ENCODE assay signal across 7 cellular contexts in the genomic region with DNA sequence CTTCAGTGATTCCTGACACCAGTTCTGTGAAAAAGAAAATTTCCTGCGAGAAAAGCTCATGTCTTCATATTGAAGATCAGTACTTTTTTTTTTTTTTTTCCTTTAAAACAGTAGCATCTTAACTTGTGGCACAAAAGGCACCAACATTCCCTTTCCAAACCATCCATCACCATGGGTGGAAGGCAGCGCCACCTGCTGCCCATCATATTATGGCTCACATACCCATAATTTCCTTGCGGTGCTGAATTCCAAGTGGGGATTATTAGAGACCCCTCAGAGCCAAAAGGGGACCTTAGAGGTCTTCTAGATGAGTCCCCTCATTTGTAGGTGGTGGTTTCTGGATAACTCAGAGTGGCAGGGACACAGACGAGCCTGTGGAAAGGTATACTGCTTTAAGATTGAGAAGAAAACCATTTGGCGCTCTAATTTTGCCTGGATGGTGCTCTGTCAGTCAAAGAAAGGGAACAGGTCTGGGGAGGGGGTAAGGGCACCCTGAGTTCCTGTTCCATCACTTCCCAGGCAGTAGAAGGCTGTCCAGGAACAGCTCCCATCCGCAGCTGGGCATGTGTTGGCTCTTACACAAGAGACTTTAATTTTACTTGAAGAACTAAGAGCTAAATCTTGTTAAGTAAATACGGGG. TPM values are rescaled to one million over a fixed set of nuclear protein-coding genes. Genes with fewer than 3 reads are reported as not detected.
DNase-seq lines count a peak whose midpoint lies in the region; ATAC-seq and TF ChIP-seq lines count a peak whose summit lies in the region.

No MANE protein-coding gene starts in this region.

- no peak overlapping the region for H2AFZ ChIP-seq in Loucy (ENCODE audit: low read length)
- no peak overlapping the region for H2AFZ ChIP-seq in neural cell (ENCODE audit: low read depth, low read length)

- intact Hi-C loops in aorta (cut with DNase I), result no loop called here

- TF ChIP-seq CTCF in Loucy (conservative IDR thresholded peaks at IDR 0.05; ENCODE audit: low read length) (peak; percentile 97), epithelial cell of esophagus (IDR thresholded peaks at IDR 0.05; ENCODE audit: insufficient read depth, low read depth, low read length, missing control alignments) (peak; percentile 92), neural cell (IDR thresholded peaks at IDR 0.05; ENCODE audit: poor library complexity, severe bottlenecking) (peak; percentile 76)

- ATAC-seq in aorta (ENCODE audit: low FRiP score), result peak; percentile 53
- ATAC-seq in GM21360 (IDR thresholded peaks at IDR 0.05; ENCODE audit: unreplicated experiment), result no peak

- WGBS in aorta, 2 donors, result 47 to 52% methylated on average over 7 of the region's 7 CpGs

- H3K9ac ChIP-seq in Loucy (ENCODE audit: low read depth, low read length, poor library complexity, severe bottlenecking) (no peak overlapping the region), neural cell (ENCODE audit: low read length) (no peak overlapping the region)

- H3F3A ChIP-seq in Loucy (ENCODE audit: low read depth) (no peaks in the 10 kb centered on the region), neural cell (ENCODE audit: insufficient read depth, low read length, poor library complexity, severe bottlenecking) (no peaks in the 10 kb centered on the region)

- DNase-seq in G401 (ENCODE audit: low spot score) (peak; percentile 79), epithelial cell of esophagus (ENCODE audit: low read depth) (peak; percentile 62), aorta (peak in 1 of 2 donors; percentile 92)
- peak; percentile 55 for DNase-seq in activated CD4-positive, alpha-beta T cell treated with anti-CD3 and anti-CD28 coated beads for 48 hours

- H3K4me2 ChIP-seq in Loucy (ENCODE audit: low read depth, low read length, poor library complexity, severe bottlenecking) (no peak overlapping the region), neural cell (ENCODE audit: low read length) (no peak overlapping the region)

- H3K27ac ChIP-seq in neural cell (ENCODE audit: low read length), result no peak overlapping the region
- H3K27ac ChIP-seq in aorta (ENCODE audit: low read depth in 1 of 2, low read length in 2 of 2), result no peak overlapping the region

- H3K27me3 ChIP-seq in Loucy (ENCODE audit: insufficient read depth, low read length, poor library complexity, severe bottlenecking) (no peaks in the 10 kb centered on the region), neural cell (ENCODE audit: insufficient read depth, low read depth, low read length) (no peaks in the 10 kb centered on the region), aorta (ENCODE audit: control insufficient read depth in 1 of 2, insufficient read depth in 2 of 2, low read length in 1 of 2) (no peaks in the 10 kb centered on the region)

- H3K9me2 ChIP-seq in Loucy (replicated peaks; ENCODE audit: low read depth, low read length), result no peaks in the 10 kb centered on the region
- H3K9me2 ChIP-seq in neural cell (ENCODE audit: insufficient read depth, low read length), result no peaks in the 10 kb centered on the region

- TF ChIP-seq RAD21 in neural cell (conservative IDR thresholded peaks at IDR 0.05), result peak; percentile 58

- H4K20me1 ChIP-seq in Loucy (ENCODE audit: insufficient read depth, low read length, poor library complexity, severe bottlenecking) (no peaks in the 10 kb centered on the region), neural cell (ENCODE audit: insufficient read depth) (no peaks in the 10 kb centered on the region)

- H3K36me3 ChIP-seq in Loucy (ENCODE audit: insufficient read depth, low read length), result no peaks in the 10 kb centered on the region
- peaks cover 9% of the 10 kb centered on the region for H3K36me3 ChIP-seq in neural cell (ENCODE audit: insufficient read depth, low read length)
- peaks cover 2 to 4% of the 10 kb centered on the region in 2 donors for H3K36me3 ChIP-seq in aorta (ENCODE audit: control insufficient read depth in 1 of 2, insufficient read depth in 2 of 2, low read length in 1 of 2)

- in situ Hi-C loops in G401 (cut with HindIII; ENCODE audit: low sequenced_read_pairs), result loop anchor here (5.0 kb wide), 1 partner anchor 69 kb away; no protein-coding TSS in a partner anchor

- no peaks in the 10 kb centered on the region for H3K79me2 ChIP-seq in Loucy (ENCODE audit: insufficient read depth, low read length)
- H3K79me2 ChIP-seq in neural cell (replicated peaks; ENCODE audit: insufficient read depth, low read length), result no peaks in the 10 kb centered on the region

- H3K4me3 ChIP-seq in Loucy (ENCODE audit: low read length, poor library complexity, severe bottlenecking) (no peak overlapping the region), epithelial cell of esophagus (ENCODE audit: low read length) (no peak overlapping the region), neural cell (ENCODE audit: low read length) (no peak overlapping the region), aorta (ENCODE audit: low read length in 2 of 2) (no peak overlapping the region)

- no peaks in the 10 kb centered on the region for H3K9me3 ChIP-seq in Loucy (ENCODE audit: insufficient read depth, low read depth, low read length)
- H3K9me3 ChIP-seq in neural cell (ENCODE audit: low read length), result no peaks in the 10 kb centered on the region
- no peaks in the 10 kb centered on the region for H3K9me3 ChIP-seq in aorta (ENCODE audit: control insufficient read depth, low read length)

- H3K4me1 ChIP-seq in Loucy (ENCODE audit: insufficient read depth, low read length, poor library complexity, severe bottlenecking) (no peaks in the 10 kb centered on the region), aorta (ENCODE audit: control insufficient read depth in 1 of 2, insufficient read depth in 2 of 2, low read length in 2 of 2) (peaks cover 0 to 2% of the 10 kb centered on the region in 2 donors)

- no peak for TF ChIP-seq EP300 in neural cell (conservative IDR thresholded peaks at IDR 0.05; ENCODE audit: poor library complexity, severe bottlenecking)

TF ChIP-seq in neural cell, 6 proteins besides CTCF, POLR2A, EP300 and RAD21:
- TF ChIP-seq SMC3 (conservative IDR thresholded peaks at IDR 0.05; ENCODE audit: poor library complexity), result peak; percentile 63
- no peak for TF ChIP-seq POLR2AphosphoS5 (IDR thresholded peaks at IDR 0.05)

RNA-seq across cellular contexts. Expression of gene SOST, which starts 7.9 kb away (rescaled TPM):
- 59.3 and 74.0 TPM in 2 replicates for total RNA-seq in G401 (2014; rRNA removed; shearing (Covaris generic))
- polyA plus RNA-seq in neural cell, result 0.10 TPM in 1 of 2 replicates, not detected in the other
- polyA minus RNA-seq in neural cell, result not detected in 2 replicates
- 10 to 100 TPM; 21.7 to 34.3 TPM for total RNA-seq in aorta
- polyA plus RNA-seq in aorta, result 10 to 100 TPM in 1 of 2 donors, 1 to 10 TPM in 1; 4.8 to 18.2 TPM

RNA-seq across cellular contexts. Expression of gene DUSP3, which starts 12.2 kb away (rescaled TPM):
- total RNA-seq in G401 (2014; rRNA removed; shearing (Covaris generic)), result 79.1 and 101 TPM in 2 replicates
- 38.7 and 38.8 TPM in 2 replicates for polyA plus RNA-seq in neural cell
- 58.2 and 65.9 TPM in 2 replicates for polyA minus RNA-seq in neural cell
- total RNA-seq in aorta, result 100 to 1,000 TPM; 110 to 112 TPM
- polyA plus RNA-seq in aorta, result 100 to 1,000 TPM in 1 of 2 donors, 10 to 100 TPM in 1; 68.3 to 123 TPM

RNA-seq across cellular contexts. Expression of gene CFAP97D1, which starts 13.7 kb away (rescaled TPM):
- total RNA-seq in G401 (2014; rRNA removed; shearing (Covaris generic)), result not detected in 2 replicates
- polyA plus RNA-seq in neural cell, result 0.09 TPM in 1 of 2 replicates, not detected in the other
- polyA minus RNA-seq in neural cell, result 0.23 and 0.24 TPM in 2 replicates
- not detected for total RNA-seq in aorta
- polyA plus RNA-seq in aorta, result under 1 TPM in 1 of 2 donors, not detected in 1; 0.25 TPM
